ENCODE assay signal across 8 cellular contexts in the genomic region with DNA sequence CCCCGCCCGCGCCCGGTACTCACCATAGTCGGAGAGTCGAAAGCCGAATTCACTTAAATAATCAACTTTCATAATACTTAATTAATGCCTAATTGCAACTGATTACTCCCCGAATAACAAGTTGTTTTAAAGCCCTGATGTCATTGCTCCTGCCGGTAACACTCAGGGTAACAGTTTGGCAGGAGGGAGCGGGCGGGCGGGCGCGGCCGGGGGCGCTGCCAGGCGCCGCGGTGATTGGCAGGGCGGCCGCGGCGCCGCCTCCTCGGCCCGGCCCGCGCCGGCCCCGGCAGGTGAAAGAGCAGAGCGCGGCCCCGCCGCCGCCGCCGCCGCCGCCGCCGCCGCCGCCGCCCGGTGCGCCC.
A peak's percentile ranks its signal among the peaks of the same experiment; 100 is the strongest.
DNase-seq lines count a peak whose midpoint lies in the region; ATAC-seq and TF ChIP-seq lines count a peak whose summit lies in the region.

No MANE protein-coding gene starts in this region.

- H3K36me3 Mint-ChIP-seq in CD8-positive, alpha-beta memory T cell = peaks cover 0 to 8% (median 1%) of the 10 kb centered on the region in 3 donors

- H3K36me3 ChIP-seq in CD8-positive, alpha-beta memory T cell (ENCODE audit: insufficient read depth, low read length) = no peaks in the 10 kb centered on the region
- H3K36me3 ChIP-seq in KMS-11 (ENCODE audit: insufficient read depth) = no peaks in the 10 kb centered on the region
- no peaks in the 10 kb centered on the region for H3K36me3 ChIP-seq in neuron (ENCODE audit: insufficient read depth, low read length)
- no peaks in the 10 kb centered on the region for H3K36me3 ChIP-seq in aorta (ENCODE audit: control insufficient read depth in 1 of 2, insufficient read depth in 2 of 2, low read length in 1 of 2)

- no peaks in the 10 kb centered on the region for H4K20me1 ChIP-seq in KMS-11 (ENCODE audit: insufficient read depth)

- H3K4me1 Mint-ChIP-seq in CD8-positive, alpha-beta memory T cell = peaks cover 19 to 31% (median 20%) of the 10 kb centered on the region in 3 donors

- H3K9me3 Mint-ChIP-seq in CD8-positive, alpha-beta memory T cell = no peaks in the 10 kb centered on the region

- TF ChIP-seq CTCF in KMS-11 (conservative IDR thresholded peaks at IDR 0.05; ENCODE audit: low read depth, low read length) (no peak), epithelial cell of proximal tubule (conservative IDR thresholded peaks at IDR 0.05; ENCODE audit: low read depth, low read length) (no peak)

- H3K4me2 ChIP-seq in KMS-11 = peak overlapping the region; percentile 39; the same call in 1 of the 2 replicates

- no peak overlapping the region for H3K4me3 ChIP-seq in CD8-positive, alpha-beta memory T cell (ENCODE audit: low read length)
- H3K4me3 ChIP-seq in KMS-11 (IDR thresholded peaks at IDR 0.05; ENCODE audit: insufficient read depth, low read depth, low read length) (no peak overlapping the region), epithelial cell of proximal tubule (ENCODE audit: low read depth, low read length) (peak overlapping the region; percentile 68), neuron (ENCODE audit: low read length) (peak overlapping the region; percentile 57), aorta (ENCODE audit: low read length in 2 of 2) (peak overlapping the region; percentile 79 to 91)

- no peaks in the 10 kb centered on the region for H3K27me3 Mint-ChIP-seq in CD8-positive, alpha-beta memory T cell

- no peak overlapping the region for H3K9ac ChIP-seq in KMS-11

- no peaks in the 10 kb centered on the region for H3K9me3 ChIP-seq in CD8-positive, alpha-beta memory T cell (ENCODE audit: low read length)
- no peaks in the 10 kb centered on the region for H3K9me3 ChIP-seq in neuron (ENCODE audit: low read length)
- H3K9me3 ChIP-seq in aorta (ENCODE audit: control insufficient read depth, low read length) = no peaks in the 10 kb centered on the region

- ATAC-seq in GM21360 (IDR thresholded peaks at IDR 0.05; ENCODE audit: unreplicated experiment) = peak; percentile 41
- ATAC-seq in aorta (ENCODE audit: low FRiP score) = no peak

- H3K79me2 ChIP-seq in KMS-11 (ENCODE audit: insufficient read depth, low read depth) = no peaks in the 10 kb centered on the region

- peak overlapping the region; percentile 87 to 94 (median 90) for H3K27ac Mint-ChIP-seq in CD8-positive, alpha-beta memory T cell

- intact Hi-C loops in aorta (cut with DNase I) = loop anchor here (5.0 to 10.0 kb wide), 4 partner anchors 62 to 1109 kb away; a partner anchor contains a TSS
- intact Hi-C loops in posterior cingulate gyrus (cut with DNase I) = loop anchor here (5.0 to 10.0 kb wide), 2 partner anchors 173 to 869 kb away; a partner anchor contains a TSS

- H2AFZ ChIP-seq in KMS-11 (ENCODE audit: low read depth) (no peak overlapping the region; the same call in 1 of the 2 replicates), neuron (ENCODE audit: low read depth, low read length) (no peak overlapping the region)

- no peaks in the 10 kb centered on the region for H3K27me3 ChIP-seq in CD8-positive, alpha-beta memory T cell (ENCODE audit: insufficient read depth, low read length, poor library complexity, severe bottlenecking)
- H3K27me3 ChIP-seq in KMS-11 (ENCODE audit: insufficient read depth, low read depth) = peaks cover 86% of the 10 kb centered on the region
- peaks cover 28% of the 10 kb centered on the region for H3K27me3 ChIP-seq in neuron (ENCODE audit: insufficient read depth, low read length)
- H3K27me3 ChIP-seq in aorta (ENCODE audit: control insufficient read depth in 1 of 2, insufficient read depth in 2 of 2, low read length in 1 of 2) = no peaks in the 10 kb centered on the region

- peak overlapping the region; percentile 24 for H3K27ac ChIP-seq in CD8-positive, alpha-beta memory T cell (ENCODE audit: low read depth, low read length)
- H3K27ac ChIP-seq in KMS-11 (no peak overlapping the region), aorta (ENCODE audit: low read depth in 1 of 2, low read length in 2 of 2) (no peak overlapping the region)

- H3K4me1 ChIP-seq in CD8-positive, alpha-beta memory T cell (ENCODE audit: insufficient read depth, low read length) = peaks cover 18% of the 10 kb centered on the region
- no peaks in the 10 kb centered on the region for H3K4me1 ChIP-seq in KMS-11 (ENCODE audit: low read depth, poor library complexity, severe bottlenecking)
- H3K4me1 ChIP-seq in neuron (ENCODE audit: insufficient read depth, low read length) = peaks cover 10% of the 10 kb centered on the region
- H3K4me1 ChIP-seq in aorta (ENCODE audit: control insufficient read depth in 1 of 2, insufficient read depth in 2 of 2, low read length in 2 of 2) = no peaks in the 10 kb centered on the region

- WGBS in aorta, 2 donors = 0 to 1% methylated on average over 26 to 46 of the region's 46 CpGs

- POLR2A ChIA-PET in CD8-positive, alpha-beta memory T cell (lab: Charles Lee) = no interaction called here

- CTCF ChIA-PET in CD8-positive, alpha-beta memory T cell (lab: Charles Lee) = no interaction called here

- peak in 4 of 5 donors; percentile 47 to 75 (median 62) for DNase-seq in CD8-positive, alpha-beta memory T cell
- DNase-seq in activated CD4-positive, alpha-beta T cell treated with anti-CD3 and anti-CD28 coated beads, Interleukin-2, amount 50 U/mL, for 48 hours = peak; percentile 54 to 59
- no peak for DNase-seq in epithelial cell of proximal tubule (ENCODE audit: low read depth)
- DNase-seq in aorta = no peak
- no peak for DNase-seq in posterior cingulate gyrus

- peak overlapping the region; percentile 84 to 98 (median 90) for H3K4me3 Mint-ChIP-seq in CD8-positive, alpha-beta memory T cell

Comparison
In these comparisons a context has a peak if more than half of its experiments do, and no peak if none do; other contexts are left out.
1. DNase-seq: peak in CD8-positive, alpha-beta memory T cell (4 of 5) and activated CD4-positive, alpha-beta T cell treated with anti-CD3 and anti-CD28 coated beads, Interleukin-2, amount 50 U/mL, for 48 hours (2 of 2); none in epithelial cell of proximal tubule (single experiment), aorta (0 of 2) and posterior cingulate gyrus (0 of 10).
2. H3K4me3 ChIP-seq: peak in epithelial cell of proximal tubule (single experiment), neuron (single experiment) and aorta (2 of 2); none in CD8-positive, alpha-beta memory T cell (single experiment) and KMS-11 (single experiment).